In genomic region chr2:38463752-38464151, GRCh38 we compare ENCODE assay signal across 16 cellular contexts.
"Had no signal": no experiment of that assay in that cellular context is flagged by ENCODE, and none has a peak within 500 bp of the region (broad histone marks: within the 10 kb centered on the region; RNA-seq: fewer than 3 reads in every experiment).

No MANE protein-coding gene starts in this region.

- H3K9me3 Mint-ChIP-seq: naive thymus-derived CD8-positive, alpha-beta T cell had no signal

- H3K4me1 ChIP-seq: right atrium auricular region had no signal

- H3K27ac Mint-ChIP-seq: naive thymus-derived CD8-positive, alpha-beta T cell had no signal

- ATAC-seq: heart left ventricle; left colon; left ventricle myocardium superior; naive thymus-derived CD8-positive, alpha-beta T cell had no signal

- H3K4me3 Mint-ChIP-seq: naive thymus-derived CD8-positive, alpha-beta T cell had no signal

- H3K27me3 ChIP-seq: heart left ventricle, neutrophil, right atrium auricular region, tibial artery had no signal

- DNase-seq: central memory CD4-positive, alpha-beta T cell; cortex of kidney; effector memory CD4-positive, alpha-beta T cell; foreskin melanocyte; heart left ventricle; hippocampal formation; left colon; left ventricle myocardium superior; mesendoderm; naive thymus-derived CD8-positive, alpha-beta T cell; small intestine; stimulated activated CD4-positive, alpha-beta T cell treated with anti-CD3 and anti-CD28 coated beads, Interleukin-12 subunit alpha, Interleukin-12 subunit beta, amount 100 ng/mL, for 4 hours; stimulated activated naive CD4-positive, alpha-beta T cell treated with Interleukin-2 at 50 U/mL for 16 hours had no signal

- H3K36me3 Mint-ChIP-seq: naive thymus-derived CD8-positive, alpha-beta T cell had no signal

- H3K4me3 ChIP-seq: heart left ventricle, right atrium auricular region, tibial artery had no signal

- H3K27ac ChIP-seq: neutrophil, right atrium auricular region, tibial artery had no signal

- H3K36me3 ChIP-seq: heart left ventricle, neutrophil, right atrium auricular region, tibial artery had no signal

- H3K9me3 ChIP-seq: heart left ventricle, neutrophil, right atrium auricular region, tibial artery had no signal
